Comparison of ENCODE assay signal across 8 cellular contexts in genomic region chr4:184384810-184385557, GRCh38.
DNase-seq lines count a peak whose midpoint lies in the region; ATAC-seq and TF ChIP-seq lines count a peak whose summit lies in the region.

No MANE protein-coding gene starts in this region.

- no CpG with 5 or more reads among the region's 7 CpGs for WGBS in trophoblast cell (ENCODE audit: extremely low coverage, insufficient coverage, insufficient read length)

- H3K36me3 Mint-ChIP-seq in activated naive CD8-positive, alpha-beta T cell = peaks cover 10% of the 10 kb centered on the region
- H3K36me3 Mint-ChIP-seq in activated naive CD8-positive, alpha-beta T cell treated with anti-CD3 and anti-CD28 coated beads, Interleukin-2, amount 50 U/mL, for 24 hours (ENCODE audit: low read depth) = peaks cover 39% of the 10 kb centered on the region

- intact Hi-C loops in breast epithelium (cut with DNase I; ENCODE audit: low total_unique reads) = no loop called here

- no peak overlapping the region for H2AK5ac ChIP-seq in trophoblast cell (ENCODE audit: low read length)

- no peak overlapping the region for H3K4me2 ChIP-seq in trophoblast cell (ENCODE audit: low read length)

- no peaks in the 10 kb centered on the region for H3K79me2 ChIP-seq in trophoblast cell (ENCODE audit: control insufficient read depth, insufficient read depth, low read length, poor library complexity)

- no peak overlapping the region for H4K91ac ChIP-seq in trophoblast cell (ENCODE audit: low read depth, low read length)

- peak overlapping the region; percentile 17 for H2AFZ ChIP-seq in trophoblast cell (ENCODE audit: insufficient read depth, low read length, poor library complexity)

- H2BK12ac ChIP-seq in trophoblast cell (ENCODE audit: low read length) = no peak overlapping the region

- no peak overlapping the region for H2BK120ac ChIP-seq in trophoblast cell (ENCODE audit: insufficient read depth, low read length, poor library complexity)

- H4K8ac ChIP-seq in trophoblast cell (ENCODE audit: low read depth, low read length) = no peak overlapping the region

- H2BK5ac ChIP-seq in trophoblast cell (ENCODE audit: low read depth, low read length, poor library complexity) = no peak overlapping the region

- no peaks in the 10 kb centered on the region for H3K9me3 Mint-ChIP-seq in activated naive CD8-positive, alpha-beta T cell (ENCODE audit: low read depth)
- H3K9me3 Mint-ChIP-seq in activated naive CD8-positive, alpha-beta T cell treated with anti-CD3 and anti-CD28 coated beads, Interleukin-2, amount 50 U/mL, for 24 hours = no peaks in the 10 kb centered on the region

- H4K12ac ChIP-seq in trophoblast cell (ENCODE audit: low read depth, low read length) = no peak overlapping the region

- TF ChIP-seq POLR2A in breast epithelium (IDR thresholded peaks at IDR 0.05) = no peak

- H3K4me3 ChIP-seq in breast epithelium (no peak overlapping the region), trophoblast cell (ENCODE audit: low read depth, low read length) (no peak overlapping the region)

- no peak overlapping the region for H3K14ac ChIP-seq in trophoblast cell (ENCODE audit: low read length)

- no peak overlapping the region for H3K23ac ChIP-seq in trophoblast cell (ENCODE audit: low read length)

- no peaks in the 10 kb centered on the region for H3K27me3 Mint-ChIP-seq in activated naive CD8-positive, alpha-beta T cell
- no peaks in the 10 kb centered on the region for H3K27me3 Mint-ChIP-seq in activated naive CD8-positive, alpha-beta T cell treated with anti-CD3 and anti-CD28 coated beads, Interleukin-2, amount 50 U/mL, for 24 hours

- no peak overlapping the region for H3K18ac ChIP-seq in trophoblast cell (ENCODE audit: low read length)

- DNase-seq in activated naive CD8-positive, alpha-beta T cell treated with anti-CD3 and anti-CD28 coated beads, Interleukin-2, amount 50 U/mL, for 24 hours = no peak
- DNase-seq in breast epithelium (ENCODE audit: low spot score in 2 of 2) (no peak), trophoblast cell (no peak), GM13976 (ENCODE audit: low spot score) (no peak), DMS 273 treated with DMSO at 0.1 percent for 48 hours (lab: John Stamatoyannopoulos, UW) (no peak), dermis blood vessel endothelial cell (no peak)

- no peak overlapping the region for H3K4ac ChIP-seq in trophoblast cell (ENCODE audit: low read depth, low read length)

- H3K9me3 ChIP-seq in breast epithelium (no peaks in the 10 kb centered on the region), trophoblast cell (ENCODE audit: insufficient read depth, low read depth, low read length) (no peaks in the 10 kb centered on the region)

- in situ Hi-C loops in GM13976 (cut with MboI; ENCODE audit: low sequenced_read_pairs, unreplicated experiment) = no loop called here

- peaks cover 54% of the 10 kb centered on the region for H3K4me1 Mint-ChIP-seq in activated naive CD8-positive, alpha-beta T cell (ENCODE audit: low read depth)
- H3K4me1 Mint-ChIP-seq in activated naive CD8-positive, alpha-beta T cell treated with anti-CD3 and anti-CD28 coated beads, Interleukin-2, amount 50 U/mL, for 24 hours = peaks cover 66% of the 10 kb centered on the region

- ATAC-seq in activated naive CD8-positive, alpha-beta T cell treated with anti-CD3 and anti-CD28 coated beads, Interleukin-2, amount 50 U/mL, for 24 hours = no peak
- ATAC-seq in HG03342 (IDR thresholded peaks at IDR 0.05; ENCODE audit: unreplicated experiment) = peak; percentile 27

- H3K79me1 ChIP-seq in trophoblast cell (ENCODE audit: low read length) = no peaks in the 10 kb centered on the region

- TF ChIP-seq CTCF in breast epithelium (IDR thresholded peaks at IDR 0.05) (no peak), GM13976 (IDR thresholded peaks at IDR 0.05; ENCODE audit: borderline replicate concordance, control extremely low read depth, extremely low read depth, insufficient read depth, missing control alignments) (no peak)

- H3K4me1 ChIP-seq in breast epithelium (peaks cover 4 to 8% of the 10 kb centered on the region in 2 donors), trophoblast cell (ENCODE audit: control insufficient read depth in 1 of 2, insufficient read depth in 2 of 2, low read length in 2 of 2) (peaks cover 11% of the 10 kb centered on the region in 2 experiments)

- H3K27me3 ChIP-seq in breast epithelium (no peaks in the 10 kb centered on the region), trophoblast cell (ENCODE audit: insufficient read depth, low read length) (no peaks in the 10 kb centered on the region)

- no peak overlapping the region for H3K4me3 Mint-ChIP-seq in activated naive CD8-positive, alpha-beta T cell
- H3K4me3 Mint-ChIP-seq in activated naive CD8-positive, alpha-beta T cell treated with anti-CD3 and anti-CD28 coated beads, Interleukin-2, amount 50 U/mL, for 24 hours = no peak overlapping the region

- peak overlapping the region; percentile 80 to 86 for H3K27ac ChIP-seq in breast epithelium
- no peak overlapping the region for H3K27ac ChIP-seq in trophoblast cell (ENCODE audit: low read depth, low read length)

- no peak overlapping the region for H3K9ac ChIP-seq in trophoblast cell (ENCODE audit: low read length)

- H3K36me3 ChIP-seq in breast epithelium (no peaks in the 10 kb centered on the region), trophoblast cell (ENCODE audit: control insufficient read depth in 1 of 2, insufficient read depth in 2 of 2, low read length in 2 of 2) (peaks cover 8 to 11% of the 10 kb centered on the region in 2 experiments)

- H3K27ac Mint-ChIP-seq in activated naive CD8-positive, alpha-beta T cell = peak overlapping the region; percentile 73
- H3K27ac Mint-ChIP-seq in activated naive CD8-positive, alpha-beta T cell treated with anti-CD3 and anti-CD28 coated beads, Interleukin-2, amount 50 U/mL, for 24 hours = no peak overlapping the region
